Comparison of ENCODE assay signal across 30 cellular contexts in the genomic region with DNA sequence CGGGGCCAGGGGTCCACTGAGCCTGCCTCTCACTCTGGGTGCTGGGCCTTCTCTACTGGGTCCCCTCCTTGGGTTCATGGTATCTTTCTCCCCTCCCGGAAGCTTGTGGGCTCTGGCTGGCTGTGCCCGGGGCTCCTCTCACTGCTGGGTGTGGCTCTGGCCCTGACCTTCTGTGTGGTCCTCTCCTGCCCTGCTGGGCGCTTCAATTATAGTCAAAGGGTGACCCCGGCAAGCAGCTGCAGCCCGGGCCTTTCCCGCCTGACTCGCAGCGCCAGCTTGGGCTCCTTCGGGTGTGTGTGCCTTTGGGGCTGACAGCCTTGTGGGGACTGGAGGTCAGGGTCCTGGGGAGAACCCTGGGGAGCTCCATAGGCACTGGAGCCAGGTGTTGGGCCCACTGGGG. TPM values are rescaled to one million over a fixed set of nuclear protein-coding genes. Genes with fewer than 3 reads are reported as not detected.
"Had no signal": no experiment of that assay in that cellular context is flagged by ENCODE, and none has a peak within 500 bp of the region (broad histone marks: within the 10 kb centered on the region; RNA-seq: fewer than 3 reads in every experiment).

No MANE protein-coding gene starts in this region.

- H3K27ac ChIP-seq: body of pancreas, esophagus muscularis mucosa, foreskin keratinocyte, heart left ventricle, neutrophil, right lobe of liver, skin epidermis, upper lobe of left lung had no signal

- H3K4me3 ChIP-seq: body of pancreas, esophagus muscularis mucosa, heart left ventricle, right lobe of liver, skin epidermis, upper lobe of left lung had no signal

- H3K27me3 Mint-ChIP-seq: activated B cell treated with CpG ODN at 0.5 μM for 24 hours; activated CD4-positive, alpha-beta T cell treated with anti-CD3 and anti-CD28 coated beads for 36 hours; activated naive CD8-positive, alpha-beta T cell; natural killer cell treated with Interleukin-12 subunit alpha and Interleukin-12 subunit beta and Interleukin-15 and Interleukin-18, amount 100 ng/mL, for 72 hours had no signal

- H3K4me3 Mint-ChIP-seq: activated B cell treated with CpG ODN at 0.5 μM for 24 hours; activated CD4-positive, alpha-beta T cell treated with anti-CD3 and anti-CD28 coated beads for 36 hours; activated naive CD8-positive, alpha-beta T cell; immature natural killer cell; natural killer cell treated with Interleukin-12 subunit alpha and Interleukin-12 subunit beta and Interleukin-15 and Interleukin-18, amount 100 ng/mL, for 72 hours had no signal

- H3K4me1 Mint-ChIP-seq: activated B cell treated with CpG ODN at 0.5 μM for 24 hours, immature natural killer cell had no signal

- H3K4me1 ChIP-seq: body of pancreas, esophagus muscularis mucosa, foreskin keratinocyte, upper lobe of left lung had no signal

- H3K27ac Mint-ChIP-seq: activated B cell treated with CpG ODN at 0.5 μM for 24 hours; activated CD4-positive, alpha-beta T cell treated with anti-CD3 and anti-CD28 coated beads for 36 hours; activated naive CD8-positive, alpha-beta T cell; immature natural killer cell had no signal

- FAIRE-seq: kidney had no signal

- DNase-seq: activated B cell treated with CpG ODN at 0.5 μM for 24 hours; activated CD4-positive, alpha-beta T cell treated with anti-CD3 and anti-CD28 coated beads for 36 hours; activated effector memory CD4-positive, alpha-beta T cell treated with Interleukin-2 at 50 U/mL for 16 hours; activated naive CD4-positive, alpha-beta T cell treated with Interleukin-2 at 50 U/mL for 16 hours; activated T-cell treated with anti-CD3 and anti-CD28 coated beads for 4 hours; aorta; cerebellar nuclear complex; cortex of kidney; foreskin keratinocyte; heart left ventricle; immature natural killer cell; kidney; right lobe of liver; stimulated activated CD4-positive, alpha-beta T cell treated with anti-CD3 and anti-CD28 coated beads, Interleukin-12 subunit alpha, Interleukin-12 subunit beta, amount 100 ng/mL, for 4 hours; stimulated activated CD4-positive, alpha-beta T cell treated with anti-CD3 and anti-CD28 coated beads, Interleukin-4, amount 100 ng/mL, for 1 hour; stimulated activated naive CD8-positive, alpha-beta T cell treated with anti-CD3 and anti-CD28 coated beads, Interleukin-15, Interleukin-2, amounts not matched to agents 100 U/mL and 50 U/mL, for 24 hours; T-helper 2 cell; upper lobe of left lung had no signal

- H3K9me3 ChIP-seq: body of pancreas, esophagus muscularis mucosa, heart left ventricle, neutrophil, right lobe of liver, upper lobe of left lung had no signal

- H3K36me3 Mint-ChIP-seq: activated naive CD8-positive, alpha-beta T cell; immature natural killer cell; natural killer cell treated with Interleukin-12 subunit alpha and Interleukin-12 subunit beta and Interleukin-15 and Interleukin-18, amount 100 ng/mL, for 72 hours had no signal

- ATAC-seq: activated CD4-positive, alpha-beta T cell treated with anti-CD3 and anti-CD28 coated beads for 36 hours; body of pancreas; foreskin keratinocyte; heart left ventricle; natural killer cell treated with Interleukin-12 subunit alpha and Interleukin-12 subunit beta and Interleukin-15 and Interleukin-18, amount 100 ng/mL, for 72 hours; right lobe of liver; stimulated activated naive CD8-positive, alpha-beta T cell treated with anti-CD3 and anti-CD28 coated beads, Interleukin-15, Interleukin-2, amounts not matched to agents 100 U/mL and 50 U/mL, for 24 hours had no signal

- H3K27me3 ChIP-seq: body of pancreas, esophagus muscularis mucosa, foreskin keratinocyte, heart left ventricle, neutrophil, right lobe of liver, upper lobe of left lung had no signal

- H3K9me3 Mint-ChIP-seq: activated B cell treated with CpG ODN at 0.5 μM for 24 hours; immature natural killer cell; natural killer cell treated with Interleukin-12 subunit alpha and Interleukin-12 subunit beta and Interleukin-15 and Interleukin-18, amount 100 ng/mL, for 72 hours had no signal

RNA-seq across cellular contexts. Expression of gene PVALEF, which starts 54.2 kb away (rescaled TPM):
- total RNA-seq: activated B cell treated with CpG ODN at 0.5 μM for 24 hours; activated CD4-positive, alpha-beta T cell treated with anti-CD3 and anti-CD28 coated beads for 36 hours; aorta; body of pancreas; esophagus muscularis mucosa; foreskin keratinocyte; heart left ventricle; kidney; lower leg skin; mononuclear cell; natural killer cell treated with Interleukin-12 subunit alpha and Interleukin-12 subunit beta and Interleukin-15 and Interleukin-18, amount 100 ng/mL, for 72 hours; osteocyte; posterior vena cava; renal cortical epithelial cell; right lobe of liver; upper lobe of left lung had no signal
- polyA plus RNA-seq: adipose tissue, aorta, foreskin keratinocyte, heart left ventricle, immature natural killer cell had no signal

RNA-seq across cellular contexts. Expression of gene AATK, which starts 55.0 kb away (rescaled TPM):
- total RNA-seq: osteocyte had no signal
